1 cellular context compared by ENCODE assay signal in the genomic region with DNA sequence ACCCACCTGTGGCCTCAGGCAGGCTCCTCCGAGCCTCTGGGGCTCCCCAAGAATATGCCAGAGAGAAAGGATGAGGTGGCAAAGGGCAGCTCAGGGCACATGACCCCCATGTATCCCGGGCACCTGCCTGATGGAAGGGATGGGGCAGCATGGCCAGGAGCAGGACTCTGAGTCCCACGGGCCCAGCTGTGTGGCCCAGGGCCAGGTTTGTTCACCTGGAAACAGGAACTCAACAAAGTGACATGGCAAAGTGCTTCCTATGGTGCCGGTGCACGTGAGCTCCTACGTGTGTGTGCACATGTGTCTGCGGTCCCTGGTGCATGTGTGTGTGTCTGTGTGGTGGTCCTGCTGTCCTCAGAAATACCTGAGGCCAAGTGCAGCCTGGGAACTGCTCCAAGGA.
TF ChIP-seq lines count a peak whose summit lies in the region.

No MANE protein-coding gene starts in this region.

TF ChIP-seq in H1, 55 proteins besides CTCF, POLR2A, EP300 and RAD21:
- TF ChIP-seq POLR2AphosphoS5 (IDR thresholded peaks at IDR 0.05; ENCODE audit: low read depth, low read length) = no peak
- TF ChIP-seq RFX5 (IDR thresholded peaks at IDR 0.05; ENCODE audit: borderline replicate concordance, low read depth, low read length) = no peak
- TF ChIP-seq CBX8 (IDR thresholded peaks at IDR 0.05; ENCODE audit: borderline replicate concordance, low read depth, low read length) = no peak
- no peak for TF ChIP-seq RXRA (IDR thresholded peaks at IDR 0.05; ENCODE audit: insufficient read depth, low read depth, low read length)
- TF ChIP-seq CREB1 (IDR thresholded peaks at IDR 0.05) = no peak
- TF ChIP-seq, protein P1, sequence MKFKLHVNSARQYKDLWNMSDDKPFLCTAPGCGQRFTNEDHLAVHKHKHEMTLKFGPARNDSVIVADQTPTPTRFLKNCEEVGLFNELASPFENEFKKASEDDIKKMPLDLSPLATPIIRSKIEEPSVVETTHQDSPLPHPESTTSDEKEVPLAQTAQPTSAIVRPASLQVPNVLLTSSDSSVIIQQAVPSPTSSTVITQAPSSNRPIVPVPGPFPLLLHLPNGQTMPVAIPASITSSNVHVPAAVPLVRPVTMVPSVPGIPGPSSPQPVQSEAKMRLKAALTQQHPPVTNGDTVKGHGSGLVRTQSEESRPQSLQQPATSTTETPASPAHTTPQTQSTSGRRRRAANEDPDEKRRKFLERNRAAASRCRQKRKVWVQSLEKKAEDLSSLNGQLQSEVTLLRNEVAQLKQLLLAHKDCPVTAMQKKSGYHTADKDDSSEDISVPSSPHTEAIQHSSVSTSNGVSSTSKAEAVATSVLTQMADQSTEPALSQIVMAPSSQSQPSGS (IDR thresholded peaks at IDR 0.05; ENCODE audit: low read length) = no peak
- no peak for TF ChIP-seq SIX5 (IDR thresholded peaks at IDR 0.05; ENCODE audit: low read depth, low read length)
- TF ChIP-seq SP2 (IDR thresholded peaks at IDR 0.05; ENCODE audit: low read length) = no peak
- TF ChIP-seq SRF (IDR thresholded peaks at IDR 0.05; ENCODE audit: low read depth, low read length) = no peak
- TF ChIP-seq, protein P2, sequence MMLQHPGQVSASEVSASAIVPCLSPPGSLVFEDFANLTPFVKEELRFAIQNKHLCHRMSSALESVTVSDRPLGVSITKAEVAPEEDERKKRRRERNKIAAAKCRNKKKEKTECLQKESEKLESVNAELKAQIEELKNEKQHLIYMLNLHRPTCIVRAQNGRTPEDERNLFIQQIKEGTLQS (IDR thresholded peaks at IDR 0.05; ENCODE audit: insufficient read depth, low read depth, low read length) = no peak
- no peak for TF ChIP-seq CHD2 (IDR thresholded peaks at IDR 0.05; ENCODE audit: low read length)
- TF ChIP-seq TEAD4 (IDR thresholded peaks at IDR 0.05; ENCODE audit: low read depth, low read length) = no peak
- no peak for TF ChIP-seq EZH2 (IDR thresholded peaks at IDR 0.05; ENCODE audit: low read depth, low read length, severe bottlenecking)
- no peak for TF ChIP-seq TAF1 (IDR thresholded peaks at IDR 0.05; ENCODE audit: low read depth, low read length)
- TF ChIP-seq GABPA (IDR thresholded peaks at IDR 0.05; ENCODE audit: borderline replicate concordance, insufficient read depth, low read length) = no peak
